10 cellular contexts compared by ENCODE assay signal in the genomic region with DNA sequence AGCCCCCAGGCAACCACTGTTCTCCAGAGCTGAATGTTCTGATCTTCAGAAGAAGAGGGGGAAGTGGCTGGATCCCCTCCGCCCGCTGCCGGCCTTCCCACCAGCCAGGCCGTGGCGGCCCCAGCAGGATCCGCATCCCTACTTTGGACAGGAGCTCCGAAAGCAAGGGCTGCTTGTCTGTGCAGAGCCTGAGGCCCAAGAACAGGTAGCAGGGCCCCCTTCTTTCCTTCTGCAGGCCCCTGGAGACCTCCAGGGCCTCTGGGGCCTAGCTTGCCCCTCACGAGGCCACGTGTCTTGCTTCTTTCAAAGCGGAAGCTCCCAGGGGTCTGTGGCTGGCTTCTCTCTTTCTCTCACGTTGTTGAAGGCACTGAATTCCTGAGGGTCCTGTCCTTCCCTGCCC. TPM values are rescaled to one million over a fixed set of nuclear protein-coding genes. Genes with fewer than 3 reads are reported as not detected.
DNase-seq lines count a peak whose midpoint lies in the region; ATAC-seq and TF ChIP-seq lines count a peak whose summit lies in the region.
"Had no signal": no experiment of that assay in that cellular context is flagged by ENCODE, and none has a peak within 500 bp of the region (broad histone marks: within the 10 kb centered on the region; RNA-seq: fewer than 3 reads in every experiment).

No MANE protein-coding gene starts in this region.

- no peak for TF ChIP-seq POLR2A in sigmoid colon (IDR thresholded peaks at IDR 0.05)

- H3K4me1 ChIP-seq in colonic mucosa (peaks cover 6% of the 10 kb centered on the region), sigmoid colon (peaks cover 0 to 46% (median 38%) of the 10 kb centered on the region in 4 donors)

- H3K4me3 ChIP-seq in colonic mucosa (no peak overlapping the region), sigmoid colon (peak overlapping the region in 1 of 4 donors; percentile 24)

- TF ChIP-seq CTCF in colonic mucosa (IDR thresholded peaks at IDR 0.05) (no peak), sigmoid colon (IDR thresholded peaks at IDR 0.05) (no peak), Calu3 (IDR thresholded peaks at IDR 0.05; ENCODE audit: unreplicated experiment) (no peak)

- H3K27ac Mint-ChIP-seq in Calu3 (ENCODE audit: unreplicated experiment): no peak overlapping the region

- CTCF ChIA-PET in Calu3 (lab: Charles Lee): no interaction called here

- no peak overlapping the region for H3K4me3 Mint-ChIP-seq in Calu3 (ENCODE audit: low read depth, unreplicated experiment)

- ATAC-seq in GM18868 (IDR thresholded peaks at IDR 0.05; ENCODE audit: unreplicated experiment): peak; percentile 25
- ATAC-seq in HG03108 (IDR thresholded peaks at IDR 0.05; ENCODE audit: unreplicated experiment): peak; percentile 6

- no TSS peak for BruUV-seq in Calu3 (replicated peaks; lab: Mats Ljungman, UMichigan)

- intact Hi-C loops in colonic mucosa (cut with DNase I): loop anchor here (10.0 kb wide), 1 partner anchor 363 kb away; no protein-coding TSS in a partner anchor
- intact Hi-C loops in sigmoid colon (cut with DNase I): loop anchor here (10.0 kb wide), 1 partner anchor 363 kb away; no protein-coding TSS in a partner anchor
- intact Hi-C loops in Calu3 (cut with micrococcal nuclease; ENCODE audit: unreplicated experiment): loop anchor here (5.0 kb wide), 1 partner anchor 60 kb away; the partner anchor contains the start of gene EIF2B2

- peaks cover 23% of the 10 kb centered on the region for H3K4me1 Mint-ChIP-seq in Calu3 (ENCODE audit: low read depth, unreplicated experiment)

- no peaks in the 10 kb centered on the region for H3K27me3 ChIP-seq in colonic mucosa
- H3K27me3 ChIP-seq in sigmoid colon: no peaks in the 10 kb centered on the region

- H3K27me3 Mint-ChIP-seq in Calu3 (ENCODE audit: unreplicated experiment): no peaks in the 10 kb centered on the region

- H3K36me3 Mint-ChIP-seq in Calu3 (ENCODE audit: insufficient read depth, unreplicated experiment): no peaks in the 10 kb centered on the region

- H3K9me3 ChIP-seq in colonic mucosa (no peaks in the 10 kb centered on the region), sigmoid colon (no peaks in the 10 kb centered on the region)

- H3K36me3 ChIP-seq in colonic mucosa: no peaks in the 10 kb centered on the region
- no peaks in the 10 kb centered on the region for H3K36me3 ChIP-seq in sigmoid colon

- peak overlapping the region; percentile 39 for H3K27ac ChIP-seq in colonic mucosa
- peak overlapping the region; percentile 72 to 74 (median 74) for H3K27ac ChIP-seq in sigmoid colon

- H3K9me3 Mint-ChIP-seq in Calu3 (ENCODE audit: low read depth, unreplicated experiment): no peaks in the 10 kb centered on the region

- H3K9ac ChIP-seq in colonic mucosa (ENCODE audit: low read depth in 2 of 2, low read length in 2 of 2): peak overlapping the region; percentile 28 to 51

- DNase-seq in colonic mucosa: no peak
- DNase-seq in sigmoid colon: no peak
- no peak for DNase-seq in NCI-H1930 (lab: John Stamatoyannopoulos, UW)
- DNase-seq in Calu3: no peak
- DNase-seq in DMS79 treated with DMSO at 0.1 percent for 48 hours (lab: John Stamatoyannopoulos, UW): no peak
- DNase-seq in NCI-H2171 treated with DMSO at 0.1 percent for 48 hours (lab: John Stamatoyannopoulos, UW): no peak
- DNase-seq: RPMI8226 had no signal

- WGBS in sigmoid colon, 2 donors: 63 to 86% methylated on average over 11 of the region's 11 CpGs

- no peak for TF ChIP-seq EP300 in sigmoid colon (IDR thresholded peaks at IDR 0.05)

RNA-seq across cellular contexts. Expression of gene PGF, which starts 13.2 kb away (rescaled TPM):
- total RNA-seq in colonic mucosa (1 to 10 TPM in 1 of 2 donors, under 1 TPM in 1; 0.57 to 2.2 TPM), sigmoid colon (10 to 100 TPM in 2 of 4 donors, 1 to 10 TPM in 2; 3.6 to 15.6 (median 9.7) TPM), Calu3 (2022) (1.2 and 2.1 TPM in 2 replicates)
- 1 to 10 TPM; 1.2 to 9.1 (median 1.6) TPM for polyA plus RNA-seq in sigmoid colon
- total RNA-seq: mononuclear cell had no signal

RNA-seq across cellular contexts. Expression of gene RPS6KL1, which starts 19.1 kb away (rescaled TPM):
- total RNA-seq in colonic mucosa (10 to 100 TPM in 1 of 2 donors, 1 to 10 TPM in 1; 9.1 to 14.0 TPM), sigmoid colon (10 to 100 TPM in 1 of 4 donors, 1 to 10 TPM in 3; 4.6 to 11.1 (median 6.7) TPM), Calu3 (2022) (16.4 and 18.5 TPM in 2 replicates)
- polyA plus RNA-seq in sigmoid colon: 1 to 10 TPM; 1.8 to 4.0 (median 2.8) TPM
